In genomic region chr3:50657407-50657806, GRCh38 we compare ENCODE assay signal across 20 cellular contexts. TPM values are rescaled to one million over a fixed set of nuclear protein-coding genes. Genes with fewer than 3 reads are reported as not detected.
"Had no signal": no experiment of that assay in that cellular context is flagged by ENCODE, and none has a peak within 500 bp of the region (broad histone marks: within the 10 kb centered on the region; RNA-seq: fewer than 3 reads in every experiment).

No MANE protein-coding gene starts in this region.

- H3K4me3 Mint-ChIP-seq: naive thymus-derived CD4-positive, alpha-beta T cell; nephron progenitor cell had no signal

- H3K4me3 ChIP-seq: hepatocyte, lung, psoas muscle, right lobe of liver, tibial artery had no signal

- H3K27ac ChIP-seq: foreskin keratinocyte, hepatocyte, parathyroid adenoma, psoas muscle, right lobe of liver, tibial artery had no signal

- H3K27ac Mint-ChIP-seq: nephron progenitor cell had no signal

- H3K9me3 Mint-ChIP-seq: naive thymus-derived CD4-positive, alpha-beta T cell; nephron progenitor cell had no signal

- H3K27me3 ChIP-seq: foreskin keratinocyte, hepatocyte, right lobe of liver, tibial artery had no signal

- H3K36me3 ChIP-seq: right lobe of liver, tibial artery had no signal

- ATAC-seq: foreskin keratinocyte; left colon; left ventricle myocardium superior; naive thymus-derived CD4-positive, alpha-beta T cell; psoas muscle; right lobe of liver had no signal

- H3K27me3 Mint-ChIP-seq: naive thymus-derived CD4-positive, alpha-beta T cell had no signal

- DNase-seq: dermis blood vessel endothelial cell; foreskin keratinocyte; head of caudate nucleus; kidney; left ventricle myocardium superior; mesendoderm; naive thymus-derived CD4-positive, alpha-beta T cell; nephron progenitor cell; retina; stimulated activated CD4-positive, alpha-beta T cell treated with anti-CD3 and anti-CD28 coated beads, Interleukin-15, amount 100 ng/mL, for 24 hours; stimulated activated CD4-positive, alpha-beta T cell treated with anti-CD3 and anti-CD28 coated beads, Interleukin-1b, Interleukin-23, amount 100 ng/mL, for 48 hours; stimulated activated CD4-positive, alpha-beta T cell treated with anti-CD3 and anti-CD28 coated beads, Interleukin-4, amount 100 ng/mL, for 4 hours; stimulated activated naive CD4-positive, alpha-beta T cell treated with Interleukin-2 at 50 U/mL for 16 hours had no signal

- H3K9me3 ChIP-seq: psoas muscle, right lobe of liver, tibial artery had no signal

- H3K4me1 ChIP-seq: psoas muscle, right lobe of liver, tibial artery had no signal

RNA-seq across cellular contexts. Expression of gene DOCK3, which starts 17.3 kb away (rescaled TPM):
- total RNA-seq: dermis blood vessel endothelial cell had no signal
